3 cellular contexts compared by ENCODE assay signal in the genomic region with DNA sequence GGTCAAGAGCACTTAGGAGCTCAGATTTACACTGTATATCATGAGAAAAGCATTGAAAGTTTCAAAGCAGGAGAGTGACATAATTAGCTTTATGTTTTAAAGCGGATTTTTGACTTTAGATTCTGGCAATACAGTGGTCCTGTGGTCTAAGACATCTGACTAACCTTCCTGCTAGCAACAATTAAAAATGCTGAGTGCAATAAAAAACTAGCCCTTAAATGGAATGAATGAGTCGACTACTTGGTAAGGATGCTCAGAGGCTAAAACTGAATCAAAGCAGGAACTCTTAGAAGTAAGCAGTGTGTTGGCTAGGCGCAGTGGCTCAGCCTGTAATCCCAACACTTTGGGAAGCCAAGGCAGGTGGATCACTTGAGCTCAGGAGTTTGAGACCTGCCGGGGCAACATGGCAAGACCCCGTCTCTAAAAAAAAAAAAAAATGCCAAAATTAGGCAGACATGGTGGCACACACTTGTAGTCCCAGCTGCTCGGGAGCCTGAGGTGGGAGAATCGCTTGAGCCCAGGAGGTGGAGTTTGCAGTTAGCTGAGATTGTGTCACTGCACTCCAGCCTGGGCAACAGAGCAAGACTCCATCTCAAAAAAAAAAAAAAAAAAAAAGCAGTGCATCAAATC.
A peak's percentile ranks its signal among the peaks of the same experiment; 100 is the strongest.
TF ChIP-seq lines count a peak whose summit lies in the region.

No MANE protein-coding gene starts in this region.

TF ChIP-seq in GM23338, 12 proteins besides CTCF, POLR2A, EP300 and RAD21:
- TF ChIP-seq ZNF114 (CRISPR knock-in tag; IDR thresholded peaks at IDR 0.05) (no peak), EZH2phosphoT487 (IDR thresholded peaks at IDR 0.05; ENCODE audit: unreplicated experiment) (no peak), NANOG (IDR thresholded peaks at IDR 0.05; ENCODE audit: borderline replicate concordance) (no peak), POLR2AphosphoS5 (IDR thresholded peaks at IDR 0.05; ENCODE audit: low read depth) (no peak), ZNF331 (CRISPR knock-in tag; IDR thresholded peaks at IDR 0.05; ENCODE audit: low read depth) (no peak), ZNF462 (CRISPR knock-in tag; IDR thresholded peaks at IDR 0.05) (no peak), STAT1 (IDR thresholded peaks at IDR 0.05; ENCODE audit: unreplicated experiment) (no peak)

TF ChIP-seq in H1, 55 proteins besides CTCF, POLR2A, EP300 and RAD21:
- TF ChIP-seq NANOG (IDR thresholded peaks at IDR 0.05; ENCODE audit: insufficient read depth, low read depth, low read length, poor library complexity, severe bottlenecking) = no peak
- no peak for TF ChIP-seq TAF1 (IDR thresholded peaks at IDR 0.05; ENCODE audit: low read depth, low read length)
- TF ChIP-seq TEAD4 (IDR thresholded peaks at IDR 0.05; ENCODE audit: low read depth, low read length) = no peak
- TF ChIP-seq KDM1A (IDR thresholded peaks at IDR 0.05; ENCODE audit: borderline replicate concordance, low read length) = peak; percentile 53; the same call in 1 of the 2 replicates

TF ChIP-seq in GM12891, 5 proteins besides CTCF, POLR2A, EP300 and RAD21:
- TF ChIP-seq PAX5 (IDR thresholded peaks at IDR 0.05; ENCODE audit: insufficient read depth, low read length, severe bottlenecking) = no peak
- TF ChIP-seq POU2F2 (IDR thresholded peaks at IDR 0.05; ENCODE audit: low read depth, low read length) = no peak
- TF ChIP-seq TAF1 (IDR thresholded peaks at IDR 0.05; ENCODE audit: low read depth, low read length) = no peak
- TF ChIP-seq SPI1 (IDR thresholded peaks at IDR 0.05; ENCODE audit: low read depth, low read length) = no peak
- no peak for TF ChIP-seq POLR2AphosphoS5 (IDR thresholded peaks at IDR 0.05; ENCODE audit: low read depth, low read length)
